In the genomic region with DNA sequence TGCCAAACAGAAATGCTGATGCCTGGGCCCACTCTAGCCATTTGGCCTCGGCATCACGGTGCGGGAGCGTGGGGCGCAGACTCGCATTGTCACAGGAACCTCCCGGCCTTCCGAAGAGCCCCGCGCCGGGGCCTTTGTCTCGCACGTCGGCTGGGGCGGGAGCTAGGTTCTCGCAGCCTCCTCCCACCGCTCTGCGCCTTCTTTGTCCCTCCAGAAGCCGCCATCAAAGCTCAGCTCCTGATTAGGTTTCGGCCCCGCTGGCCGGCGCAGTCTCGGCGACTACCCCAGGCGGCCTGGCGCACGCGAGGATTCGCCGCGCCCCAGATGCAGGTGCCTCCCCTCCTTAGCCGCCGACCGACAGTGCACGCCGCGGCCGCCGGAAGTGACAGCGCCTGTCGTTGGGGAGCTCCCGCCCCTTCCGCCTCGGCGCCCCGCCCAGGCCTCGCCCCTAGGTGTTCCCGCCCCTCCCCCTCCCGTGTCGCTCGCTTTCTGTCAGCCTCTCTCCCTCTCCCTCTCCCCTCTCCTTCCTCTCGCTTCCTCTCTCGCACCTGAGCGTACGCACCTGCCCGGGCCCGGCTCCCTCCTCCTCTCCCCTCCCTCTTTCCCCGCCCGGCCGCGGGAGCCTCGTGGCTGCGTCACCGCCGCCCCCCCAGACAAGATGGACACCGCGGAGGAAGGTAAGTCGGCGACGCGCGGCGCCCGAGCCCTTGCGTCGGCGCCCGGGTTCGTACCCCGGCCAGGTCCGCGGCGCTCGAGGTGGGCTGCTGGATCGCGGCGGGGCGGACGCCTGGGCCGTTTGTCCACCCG, we compare ENCODE assay signal across 1 cellular context.
TF ChIP-seq lines count a peak whose summit lies in the region.

MARCHF6 (plus strand) TSS at position 455 of the 807 bp plus-strand sequence; CDS start at position 659, 204 bp downstream.

TF ChIP-seq in HepG2, 621 proteins besides CTCF, POLR2A, EP300 and RAD21 (continued from another document and continues in another):
- peak; percentile 81 for TF ChIP-seq SPEN (CRISPR knock-in tag; IDR thresholded peaks at IDR 0.05; ENCODE audit: low read depth)
- no peak for TF ChIP-seq THYN1 (CRISPR knock-in tag; IDR thresholded peaks at IDR 0.05; ENCODE audit: borderline replicate concordance, low read depth)
- no peak for TF ChIP-seq MAFG (CRISPR knock-in tag; IDR thresholded peaks at IDR 0.05)
- TF ChIP-seq HOXA9 (CRISPR knock-in tag; IDR thresholded peaks at IDR 0.05; ENCODE audit: borderline replicate concordance), result 0 out of 2 replicates have a peak, but pooled peaks have one; percentile 60
- peak; percentile 93 for TF ChIP-seq DR1 (CRISPR knock-in tag; IDR thresholded peaks at IDR 0.05)
- no peak for TF ChIP-seq ZNF18 (CRISPR knock-in tag; IDR thresholded peaks at IDR 0.05; ENCODE audit: insufficient replicate concordance)
- TF ChIP-seq, protein P1, sequence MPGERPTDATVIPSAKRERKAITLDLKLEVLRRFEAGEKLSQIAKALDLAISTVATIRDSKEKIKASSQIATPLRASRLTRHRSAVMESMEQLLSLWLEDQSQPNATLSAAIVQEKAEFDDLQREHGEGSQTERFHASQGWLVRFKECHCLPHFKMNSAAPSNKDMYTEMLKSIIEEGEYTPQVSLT (CRISPR knock-in tag; IDR thresholded peaks at IDR 0.05; ENCODE audit: borderline replicate concordance, low read depth), result no peak
- TF ChIP-seq ZNF263 (CRISPR knock-in tag; IDR thresholded peaks at IDR 0.05), result no peak; the same call in none of the 2 replicates
- TF ChIP-seq, protein P2, sequence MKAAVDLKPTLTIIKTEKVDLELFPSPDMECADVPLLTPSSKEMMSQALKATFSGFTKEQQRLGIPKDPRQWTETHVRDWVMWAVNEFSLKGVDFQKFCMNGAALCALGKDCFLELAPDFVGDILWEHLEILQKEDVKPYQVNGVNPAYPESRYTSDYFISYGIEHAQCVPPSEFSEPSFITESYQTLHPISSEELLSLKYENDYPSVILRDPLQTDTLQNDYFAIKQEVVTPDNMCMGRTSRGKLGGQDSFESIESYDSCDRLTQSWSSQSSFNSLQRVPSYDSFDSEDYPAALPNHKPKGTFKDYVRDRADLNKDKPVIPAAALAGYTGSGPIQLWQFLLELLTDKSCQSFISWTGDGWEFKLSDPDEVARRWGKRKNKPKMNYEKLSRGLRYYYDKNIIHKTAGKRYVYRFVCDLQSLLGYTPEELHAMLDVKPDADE (CRISPR knock-in tag; IDR thresholded peaks at IDR 0.05), result no peak
- TF ChIP-seq LBX2 (CRISPR knock-in tag; IDR thresholded peaks at IDR 0.05; ENCODE audit: borderline replicate concordance), result no peak; the same call in 1 of the 2 replicates
- TF ChIP-seq, protein P3, sequence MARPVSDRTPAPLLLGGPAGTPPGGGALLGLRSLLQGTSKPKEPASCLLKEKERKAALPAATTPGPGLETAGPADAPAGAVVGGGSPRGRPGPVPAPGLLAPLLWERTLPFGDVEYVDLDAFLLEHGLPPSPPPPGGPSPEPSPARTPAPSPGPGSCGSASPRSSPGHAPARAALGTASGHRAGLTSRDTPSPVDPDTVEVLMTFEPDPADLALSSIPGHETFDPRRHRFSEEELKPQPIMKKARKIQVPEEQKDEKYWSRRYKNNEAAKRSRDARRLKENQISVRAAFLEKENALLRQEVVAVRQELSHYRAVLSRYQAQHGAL (CRISPR knock-in tag; IDR thresholded peaks at IDR 0.05; ENCODE audit: not compliant biosample characterization), result no peak
- no peak for TF ChIP-seq NFRKB (IDR thresholded peaks at IDR 0.05)
- no peak for TF ChIP-seq NR2F2 (IDR thresholded peaks at IDR 0.05; ENCODE audit: borderline replicate concordance, low read depth)
- peak; percentile 53; the same call in 1 of the 2 replicates for TF ChIP-seq MED1 (CRISPR knock-in tag; IDR thresholded peaks at IDR 0.05)
- no peak for TF ChIP-seq ADNP (CRISPR knock-in tag; IDR thresholded peaks at IDR 0.05)
- TF ChIP-seq, protein P4, sequence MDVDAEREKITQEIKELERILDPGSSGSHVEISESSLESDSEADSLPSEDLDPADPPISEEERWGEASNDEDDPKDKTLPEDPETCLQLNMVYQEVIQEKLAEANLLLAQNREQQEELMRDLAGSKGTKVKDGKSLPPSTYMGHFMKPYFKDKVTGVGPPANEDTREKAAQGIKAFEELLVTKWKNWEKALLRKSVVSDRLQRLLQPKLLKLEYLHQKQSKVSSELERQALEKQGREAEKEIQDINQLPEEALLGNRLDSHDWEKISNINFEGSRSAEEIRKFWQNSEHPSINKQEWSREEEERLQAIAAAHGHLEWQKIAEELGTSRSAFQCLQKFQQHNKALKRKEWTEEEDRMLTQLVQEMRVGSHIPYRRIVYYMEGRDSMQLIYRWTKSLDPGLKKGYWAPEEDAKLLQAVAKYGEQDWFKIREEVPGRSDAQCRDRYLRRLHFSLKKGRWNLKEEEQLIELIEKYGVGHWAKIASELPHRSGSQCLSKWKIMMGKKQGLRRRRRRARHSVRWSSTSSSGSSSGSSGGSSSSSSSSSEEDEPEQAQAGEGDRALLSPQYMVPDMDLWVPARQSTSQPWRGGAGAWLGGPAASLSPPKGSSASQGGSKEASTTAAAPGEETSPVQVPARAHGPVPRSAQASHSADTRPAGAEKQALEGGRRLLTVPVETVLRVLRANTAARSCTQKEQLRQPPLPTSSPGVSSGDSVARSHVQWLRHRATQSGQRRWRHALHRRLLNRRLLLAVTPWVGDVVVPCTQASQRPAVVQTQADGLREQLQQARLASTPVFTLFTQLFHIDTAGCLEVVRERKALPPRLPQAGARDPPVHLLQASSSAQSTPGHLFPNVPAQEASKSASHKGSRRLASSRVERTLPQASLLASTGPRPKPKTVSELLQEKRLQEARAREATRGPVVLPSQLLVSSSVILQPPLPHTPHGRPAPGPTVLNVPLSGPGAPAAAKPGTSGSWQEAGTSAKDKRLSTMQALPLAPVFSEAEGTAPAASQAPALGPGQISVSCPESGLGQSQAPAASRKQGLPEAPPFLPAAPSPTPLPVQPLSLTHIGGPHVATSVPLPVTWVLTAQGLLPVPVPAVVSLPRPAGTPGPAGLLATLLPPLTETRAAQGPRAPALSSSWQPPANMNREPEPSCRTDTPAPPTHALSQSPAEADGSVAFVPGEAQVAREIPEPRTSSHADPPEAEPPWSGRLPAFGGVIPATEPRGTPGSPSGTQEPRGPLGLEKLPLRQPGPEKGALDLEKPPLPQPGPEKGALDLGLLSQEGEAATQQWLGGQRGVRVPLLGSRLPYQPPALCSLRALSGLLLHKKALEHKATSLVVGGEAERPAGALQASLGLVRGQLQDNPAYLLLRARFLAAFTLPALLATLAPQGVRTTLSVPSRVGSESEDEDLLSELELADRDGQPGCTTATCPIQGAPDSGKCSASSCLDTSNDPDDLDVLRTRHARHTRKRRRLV (CRISPR knock-in tag; IDR thresholded peaks at IDR 0.05), result peak; percentile 92
- no peak; the same call in 1 of the 2 replicates for TF ChIP-seq KDM4B (CRISPR knock-in tag; IDR thresholded peaks at IDR 0.05)
- TF ChIP-seq ZBTB1 (CRISPR knock-in tag; IDR thresholded peaks at IDR 0.05; ENCODE audit: borderline replicate concordance), result no peak
- TF ChIP-seq, protein P5, sequence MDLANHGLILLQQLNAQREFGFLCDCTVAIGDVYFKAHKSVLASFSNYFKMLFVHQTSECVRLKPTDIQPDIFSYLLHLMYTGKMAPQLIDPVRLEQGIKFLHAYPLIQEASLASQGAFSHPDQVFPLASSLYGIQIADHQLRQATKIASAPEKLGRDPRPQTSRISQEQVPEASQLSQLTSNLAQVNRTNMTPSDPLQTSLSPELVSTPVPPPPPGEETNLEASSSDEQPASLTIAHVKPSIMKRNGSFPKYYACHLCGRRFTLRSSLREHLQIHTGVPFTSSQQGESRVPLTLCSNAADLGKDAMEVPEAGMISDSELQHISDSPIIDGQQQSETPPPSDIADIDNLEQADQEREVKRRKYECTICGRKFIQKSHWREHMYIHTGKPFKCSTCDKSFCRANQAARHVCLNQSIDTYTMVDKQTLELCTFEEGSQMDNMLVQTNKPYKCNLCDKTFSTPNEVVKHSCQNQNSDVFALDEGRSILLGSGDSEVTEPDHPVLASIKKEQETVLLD (CRISPR knock-in tag; IDR thresholded peaks at IDR 0.05; ENCODE audit: low read depth), result peak; percentile 64
- TF ChIP-seq SRSF1 (optimal IDR thresholded peaks at IDR 0.05; ENCODE audit: low read depth, low read length), result peak; percentile 22
- TF ChIP-seq BCL3 (CRISPR knock-in tag; IDR thresholded peaks at IDR 0.05), result no peak
- no peak for TF ChIP-seq ZNF468 (CRISPR knock-in tag; IDR thresholded peaks at IDR 0.05)
- TF ChIP-seq, protein P6, sequence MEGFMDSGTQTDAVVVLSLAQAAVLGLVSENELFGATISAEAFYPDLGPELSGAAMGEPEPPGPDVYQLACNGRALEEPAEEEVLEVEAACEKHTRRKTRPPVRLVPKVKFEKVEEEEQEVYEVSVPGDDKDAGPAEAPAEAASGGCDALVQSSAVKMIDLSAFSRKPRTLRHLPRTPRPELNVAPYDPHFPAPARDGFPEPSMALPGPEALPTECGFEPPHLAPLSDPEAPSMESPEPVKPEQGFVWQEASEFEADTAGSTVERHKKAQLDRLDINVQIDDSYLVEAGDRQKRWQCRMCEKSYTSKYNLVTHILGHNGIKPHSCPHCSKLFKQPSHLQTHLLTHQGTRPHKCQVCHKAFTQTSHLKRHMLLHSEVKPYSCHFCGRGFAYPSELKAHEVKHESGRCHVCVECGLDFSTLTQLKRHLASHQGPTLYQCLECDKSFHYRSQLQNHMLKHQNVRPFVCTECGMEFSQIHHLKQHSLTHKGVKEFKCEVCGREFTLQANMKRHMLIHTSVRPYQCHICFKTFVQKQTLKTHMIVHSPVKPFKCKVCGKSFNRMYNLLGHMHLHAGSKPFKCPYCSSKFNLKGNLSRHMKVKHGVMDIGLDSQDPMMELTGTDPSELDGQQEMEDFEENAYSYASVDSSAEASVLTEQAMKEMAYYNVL (CRISPR knock-in tag; IDR thresholded peaks at IDR 0.05; ENCODE audit: borderline replicate concordance), result peak; percentile 93
- peak; percentile 56; the same call in 1 of the 2 replicates for TF ChIP-seq MTA1 (CRISPR knock-in tag; IDR thresholded peaks at IDR 0.05; ENCODE audit: borderline replicate concordance)
- TF ChIP-seq RFX3 (CRISPR knock-in tag; IDR thresholded peaks at IDR 0.05), result no peak
- TF ChIP-seq MXD4 (CRISPR knock-in tag; IDR thresholded peaks at IDR 0.05), result peak; percentile 91
- no peak for TF ChIP-seq ELF1 (CRISPR knock-in tag; IDR thresholded peaks at IDR 0.05)
- no peak for TF ChIP-seq RFX5 (IDR thresholded peaks at IDR 0.05; ENCODE audit: low read depth, low read length)
- peak; percentile 76 for TF ChIP-seq ZNF331 (CRISPR knock-in tag; IDR thresholded peaks at IDR 0.05)
- TF ChIP-seq SOX5 (CRISPR knock-in tag; IDR thresholded peaks at IDR 0.05; ENCODE audit: borderline replicate concordance), result peak; percentile 62
- peak; percentile 69 for TF ChIP-seq ZNF572 (CRISPR knock-in tag; IDR thresholded peaks at IDR 0.05)
